In the genomic region with DNA sequence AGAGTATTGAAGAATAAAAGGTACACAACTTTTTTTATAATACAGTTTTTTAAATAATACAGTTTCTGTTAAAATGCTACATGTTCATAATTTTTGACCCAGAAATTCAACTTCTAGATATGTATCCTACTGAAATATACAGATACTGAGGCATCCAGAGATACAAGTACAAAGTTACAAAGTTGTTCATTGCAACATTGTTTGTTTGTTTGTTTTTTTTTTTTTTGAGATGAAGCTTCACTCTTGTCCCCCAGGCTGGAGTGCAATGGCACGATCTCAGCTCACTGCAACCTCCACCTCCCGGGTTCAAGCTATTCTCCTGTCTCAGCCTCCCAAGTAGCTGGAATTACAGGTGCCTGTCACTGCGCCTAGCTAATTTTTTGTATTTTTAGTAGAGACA, we compare ENCODE assay signal across 1 cellular context. TPM values are rescaled to one million over a fixed set of nuclear protein-coding genes. Genes with fewer than 3 reads are reported as not detected.
DNase-seq lines count a peak whose midpoint lies in the region; ATAC-seq lines count a peak whose summit lies in the region.
"Not testable (repeated sequence)": the region's sequence is repeated elsewhere in the genome, so short reads cannot be mapped to it uniquely, and the experiment has no call there.

No MANE protein-coding gene starts in this region.

- DNase-seq in left lobe of liver (ENCODE audit: low spot score): not testable (repeated sequence)

- ATAC-seq in left lobe of liver: peak; percentile 53

RNA-seq across cellular contexts. Expression of gene DDX21, which starts 23.1 kb away (rescaled TPM):
- 14.0 TPM for total RNA-seq in left lobe of liver

RNA-seq across cellular contexts. Expression of gene DDX50, which starts 31.7 kb away (rescaled TPM):
- total RNA-seq in left lobe of liver: 6.4 TPM

RNA-seq across cellular contexts. Expression of gene KIFBP, which starts 55.7 kb away (rescaled TPM):
- 8.2 TPM for total RNA-seq in left lobe of liver
